Comparison of ENCODE assay signal across 24 cellular contexts in the genomic region with DNA sequence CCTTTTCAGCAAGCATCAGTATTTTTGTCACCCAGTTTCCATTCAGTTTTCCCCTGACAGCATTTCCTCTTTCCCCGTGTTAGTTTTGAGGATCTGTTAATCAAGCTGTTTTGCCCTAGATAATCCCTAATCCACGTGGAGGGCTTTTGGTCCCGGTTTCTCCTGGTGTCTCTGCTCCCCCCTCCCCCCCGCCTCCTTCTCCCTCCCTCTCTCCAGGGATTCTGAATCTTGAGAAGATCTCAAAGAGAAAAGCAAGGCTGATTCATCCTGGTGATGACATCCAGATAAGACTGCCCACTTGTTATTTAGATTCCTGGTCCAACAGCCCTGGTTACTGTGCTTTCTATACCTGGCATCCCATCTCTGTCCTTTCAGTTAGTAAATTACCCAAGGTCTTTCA. TPM values are rescaled to one million over a fixed set of nuclear protein-coding genes. Genes with fewer than 3 reads are reported as not detected.
"Had no signal": no experiment of that assay in that cellular context is flagged by ENCODE, and none has a peak within 500 bp of the region (broad histone marks: within the 10 kb centered on the region; RNA-seq: fewer than 3 reads in every experiment).

No MANE protein-coding gene starts in this region.

- H3K36me3 ChIP-seq: gastroesophageal sphincter, heart left ventricle, lower lobe of right lung, sigmoid colon, thoracic aorta, upper lobe of left lung had no signal

- H3K4me3 ChIP-seq: coronary artery, gastroesophageal sphincter, heart left ventricle, lower lobe of right lung, sigmoid colon, thoracic aorta, upper lobe of left lung had no signal

- H3K4me3 Mint-ChIP-seq: activated naive CD8-positive, alpha-beta T cell treated with anti-CD3 and anti-CD28 coated beads for 36 hours; activated T-cell treated with anti-CD3 and anti-CD28 coated beads, Interleukin-2, amount 50 U/mL, for 24 hours; activated T-helper 17 cell treated with anti-CD3 and anti-CD28 coated beads, Interleukin-2, amount 50 U/mL, for 72 hours; naive thymus-derived CD4-positive, alpha-beta T cell; neural crest cell had no signal

- H3K4me1 Mint-ChIP-seq: activated naive CD8-positive, alpha-beta T cell treated with anti-CD3 and anti-CD28 coated beads for 36 hours; activated T-helper 17 cell treated with anti-CD3 and anti-CD28 coated beads, Interleukin-2, amount 50 U/mL, for 72 hours; naive thymus-derived CD4-positive, alpha-beta T cell had no signal

- H3K27me3 ChIP-seq: gastroesophageal sphincter, heart left ventricle, sigmoid colon, upper lobe of left lung had no signal

- H3K27ac Mint-ChIP-seq: activated naive CD8-positive, alpha-beta T cell treated with anti-CD3 and anti-CD28 coated beads for 36 hours; activated T-cell treated with anti-CD3 and anti-CD28 coated beads, Interleukin-2, amount 50 U/mL, for 24 hours; activated T-helper 17 cell treated with anti-CD3 and anti-CD28 coated beads, Interleukin-2, amount 50 U/mL, for 72 hours; naive thymus-derived CD4-positive, alpha-beta T cell; progenitor cell of endocrine pancreas had no signal

- H3K27me3 Mint-ChIP-seq: activated naive CD8-positive, alpha-beta T cell treated with anti-CD3 and anti-CD28 coated beads for 36 hours; activated T-cell treated with anti-CD3 and anti-CD28 coated beads, Interleukin-2, amount 50 U/mL, for 24 hours; activated T-helper 17 cell treated with anti-CD3 and anti-CD28 coated beads, Interleukin-2, amount 50 U/mL, for 72 hours; naive thymus-derived CD4-positive, alpha-beta T cell; progenitor cell of endocrine pancreas had no signal

- ATAC-seq: activated T-helper 17 cell treated with anti-CD3 and anti-CD28 coated beads, Interleukin-2, amount 50 U/mL, for 72 hours; gastroesophageal sphincter; heart left ventricle; left lobe of liver; lower lobe of right lung; naive thymus-derived CD4-positive, alpha-beta T cell had no signal

- H3K4me1 ChIP-seq: gastroesophageal sphincter, heart left ventricle, lower lobe of right lung, sigmoid colon, upper lobe of left lung had no signal

- H3K36me3 Mint-ChIP-seq: activated naive CD8-positive, alpha-beta T cell treated with anti-CD3 and anti-CD28 coated beads for 36 hours; naive thymus-derived CD4-positive, alpha-beta T cell had no signal

- H3K27ac ChIP-seq: coronary artery, epithelial cell of prostate, gastroesophageal sphincter, heart left ventricle, lower lobe of right lung, sigmoid colon, thoracic aorta, upper lobe of left lung had no signal

- H3K9me3 ChIP-seq: gastroesophageal sphincter, lower lobe of right lung, sigmoid colon, thoracic aorta, upper lobe of left lung had no signal

- DNase-seq: activated CD4-positive, alpha-beta T cell treated with anti-CD3 and anti-CD28 coated beads for 1 hour; activated naive CD4-positive, alpha-beta T cell; activated naive CD8-positive, alpha-beta T cell treated with anti-CD3 and anti-CD28 coated beads for 36 hours; activated T-cell treated with anti-CD3 and anti-CD28 coated beads, Interleukin-2, amount 50 U/mL, for 24 hours; amniotic stem cell; cerebellar nuclear complex; heart left ventricle; lower lobe of right lung; naive thymus-derived CD4-positive, alpha-beta T cell; retina; sigmoid colon; stimulated activated CD4-positive, alpha-beta T cell treated with anti-CD3 and anti-CD28 coated beads, Interleukin-4, amount 100 ng/mL, for 1 hour; stimulated activated naive CD4-positive, alpha-beta T cell; upper lobe of left lung had no signal

RNA-seq across cellular contexts. Expression of gene KCNA4, which starts 59.4 kb away (rescaled TPM):
- total RNA-seq: activated naive CD8-positive, alpha-beta T cell treated with anti-CD3 and anti-CD28 coated beads for 36 hours; activated T-helper 17 cell treated with anti-CD3 and anti-CD28 coated beads, Interleukin-2, amount 50 U/mL, for 72 hours; kidney epithelial cell; left lobe of liver; naive thymus-derived CD4-positive, alpha-beta T cell; T-helper 2 cell treated with Interferon-gamma antibody and Interleukin-4, amounts not matched to agents 100 ng/mL and 5 ng/mL, for 36 hours had no signal
